Comparison of ENCODE assay signal across 14 cellular contexts in genomic region chr9:84917366-84918063, GRCh38.
DNase-seq lines count a peak whose midpoint lies in the region; ATAC-seq, FAIRE-seq and TF ChIP-seq lines count a peak whose summit lies in the region.
"Had no signal": no experiment of that assay in that cellular context is flagged by ENCODE, and none has a peak within 500 bp of the region (broad histone marks: within the 10 kb centered on the region; RNA-seq: fewer than 3 reads in every experiment).

No MANE protein-coding gene starts in this region.

- FAIRE-seq in islet of Langerhans (lab: Jason Lieb, UNC) = peak; percentile 95
- FAIRE-seq: GM12892 had no signal

- H3K4me1 ChIP-seq in thyroid gland (peaks cover 3 to 5% of the 10 kb centered on the region in 2 donors), esophagus squamous epithelium (no peaks in the 10 kb centered on the region)
- H3K4me1 ChIP-seq: testis had no signal

- H3K9me3 ChIP-seq in thyroid gland (no peaks in the 10 kb centered on the region), esophagus squamous epithelium (no peaks in the 10 kb centered on the region)
- H3K9me3 ChIP-seq: testis had no signal

- no peak for ATAC-seq in GM21723 (IDR thresholded peaks at IDR 0.05; ENCODE audit: unreplicated experiment)
- no peak for ATAC-seq in HG02798 (IDR thresholded peaks at IDR 0.05; ENCODE audit: poor library complexity, unreplicated experiment)
- ATAC-seq: activated CD8-positive, alpha-beta T cell treated with anti-CD3 and anti-CD28 coated beads for 36 hours had no signal

- no peak for TF ChIP-seq CTCF in thyroid gland (IDR thresholded peaks at IDR 0.05)
- no peak for TF ChIP-seq CTCF in esophagus squamous epithelium (IDR thresholded peaks at IDR 0.05)

- H3K36me3 ChIP-seq in thyroid gland (no peaks in the 10 kb centered on the region), esophagus squamous epithelium (no peaks in the 10 kb centered on the region)

- H3K27ac ChIP-seq in thyroid gland = no peak overlapping the region
- no peak overlapping the region for H3K27ac ChIP-seq in esophagus squamous epithelium
- H3K27ac ChIP-seq: SK-N-MC, testis had no signal

- H3K27me3 ChIP-seq in thyroid gland = no peaks in the 10 kb centered on the region
- H3K27me3 ChIP-seq in esophagus squamous epithelium = no peaks in the 10 kb centered on the region
- H3K27me3 ChIP-seq: testis had no signal

- H3K4me3 ChIP-seq in thyroid gland (replicated peaks in 1 of 3) = no peak overlapping the region
- no peak overlapping the region for H3K4me3 ChIP-seq in esophagus squamous epithelium
- H3K4me3 ChIP-seq: SK-N-MC, testis had no signal

- WGBS in thyroid gland, 2 donors = 36 to 37% methylated on average over 7 of the region's 7 CpGs
- 65 to 71% methylated on average over 6 to 7 of the region's 7 CpGs for WGBS in esophagus squamous epithelium, 2 donors

- TF ChIP-seq POLR2A in thyroid gland (IDR thresholded peaks at IDR 0.05) (no peak), esophagus squamous epithelium (IDR thresholded peaks at IDR 0.05) (no peak)

- intact Hi-C loops in thyroid gland (cut with DNase I) (no loop called here), esophagus squamous epithelium (cut with DNase I) (no loop called here)

- DNase-seq in NCI-H146 (lab: John Stamatoyannopoulos, UW) (peak; percentile 84), NCI-H774 (lab: John Stamatoyannopoulos, UW) (peak; percentile 54), thyroid gland (peak; percentile 34 to 42), esophagus squamous epithelium (lab: John Stamatoyannopoulos, UW) (no peak)
- DNase-seq: activated CD8-positive, alpha-beta T cell treated with anti-CD3 and anti-CD28 coated beads for 36 hours; activated gamma-delta T cell; effector CD8-positive, alpha-beta T cell; NCI-H187 treated with DMSO at 0.1 percent for 48 hours; testis had no signal
